Comparison of ENCODE assay signal across 2 cellular contexts in genomic region chr16:58797137-58797801, GRCh38.
TF ChIP-seq lines count a peak whose summit lies in the region.

No MANE protein-coding gene starts in this region.

TF ChIP-seq in A549, 52 proteins besides CTCF, POLR2A, EP300 and RAD21 (continued from another document):
- TF ChIP-seq HES2 (IDR thresholded peaks at IDR 0.05): no peak

TF ChIP-seq in K562, 482 proteins besides CTCF, POLR2A, EP300 and RAD21 (continued from another document):
- no peak for TF ChIP-seq ZNF445 (CRISPR knock-in tag; IDR thresholded peaks at IDR 0.05; ENCODE audit: low read depth)
- no peak for TF ChIP-seq GTF2A2 (tag; IDR thresholded peaks at IDR 0.05)
- no peak for TF ChIP-seq MED1 (CRISPR knock-in tag; IDR thresholded peaks at IDR 0.05; ENCODE audit: borderline replicate concordance)
- no peak for TF ChIP-seq RERE (CRISPR knock-in tag; IDR thresholded peaks at IDR 0.05; ENCODE audit: borderline replicate concordance)
- TF ChIP-seq ZFP91 (CRISPR knock-in tag; IDR thresholded peaks at IDR 0.05): no peak
- no peak for TF ChIP-seq NUFIP1 (IDR thresholded peaks at IDR 0.05; ENCODE audit: partially characterized antibody)
- TF ChIP-seq KAT7 (CRISPR knock-in tag; IDR thresholded peaks at IDR 0.05; ENCODE audit: borderline replicate concordance): no peak
- no peak for TF ChIP-seq CREM (IDR thresholded peaks at IDR 0.05; ENCODE audit: low read depth)
